8 cellular contexts compared by ENCODE assay signal in genomic region chr22:36528336-36528735, GRCh38. TPM values are rescaled to one million over a fixed set of nuclear protein-coding genes. Genes with fewer than 3 reads are reported as not detected.
DNase-seq lines count a peak whose midpoint lies in the region; ATAC-seq and TF ChIP-seq lines count a peak whose summit lies in the region.

No MANE protein-coding gene starts in this region.

- CTCF ChIA-PET in activated CD8-positive, alpha-beta T cell treated with anti-CD3 and anti-CD28 coated beads for 36 hours (lab: Charles Lee): interaction anchor here (1.1 to 1.3 kb wide), 4 partner anchors 16 to 52 kb away, joined by 3 to 9 read pairs (median 4); no protein-coding TSS in a partner anchor

- no peak for TF ChIP-seq CTCF in activated CD8-positive, alpha-beta T cell treated with anti-CD3 and anti-CD28 coated beads for 36 hours (IDR thresholded peaks at IDR 0.05)
- no peak for TF ChIP-seq CTCF in gastrocnemius medialis (IDR thresholded peaks at IDR 0.05 in 4 of 5, conservative IDR thresholded peaks at IDR 0.05 in 1 of 5)

- POLR2A ChIA-PET in activated CD8-positive, alpha-beta T cell treated with anti-CD3 and anti-CD28 coated beads for 36 hours (lab: Charles Lee): interaction anchor here (0.7 to 4.6 kb wide), 16 partner anchors 8 to 709 kb away, joined by 3 to 31 read pairs (median 6); partner anchors contain the start of genes FOXRED2 and TXN2

- H3K4me1 ChIP-seq in gastrocnemius medialis: peaks cover 11 to 12% of the 10 kb centered on the region in 2 donors

- H3K4me3 ChIP-seq in gastrocnemius medialis: peak overlapping the region; percentile 73 to 91 (median 80)

- no peaks in the 10 kb centered on the region for H3K27me3 ChIP-seq in gastrocnemius medialis

- H3K4me1 Mint-ChIP-seq in activated CD4-positive, alpha-beta T cell treated with anti-CD3 and anti-CD28 coated beads, Interleukin-2, amount 10 ng/mL, durations not matched to agents 24 days and 14 days: peaks cover 19% of the 10 kb centered on the region
- H3K4me1 Mint-ChIP-seq in activated CD8-positive, alpha-beta T cell treated with anti-CD3 and anti-CD28 coated beads for 36 hours (ENCODE audit: low read depth): peaks cover 20% of the 10 kb centered on the region

- peaks cover 4 to 26% of the 10 kb centered on the region in 2 donors for H3K36me3 ChIP-seq in gastrocnemius medialis

- no peaks in the 10 kb centered on the region for H3K9me3 Mint-ChIP-seq in activated CD4-positive, alpha-beta T cell treated with anti-CD3 and anti-CD28 coated beads, Interleukin-2, amount 10 ng/mL, durations not matched to agents 24 days and 14 days
- H3K9me3 Mint-ChIP-seq in activated CD8-positive, alpha-beta T cell treated with anti-CD3 and anti-CD28 coated beads for 36 hours: no peaks in the 10 kb centered on the region

- H3K27me3 Mint-ChIP-seq in activated CD4-positive, alpha-beta T cell treated with anti-CD3 and anti-CD28 coated beads, Interleukin-2, amount 10 ng/mL, durations not matched to agents 24 days and 14 days: peaks cover 3% of the 10 kb centered on the region
- no peaks in the 10 kb centered on the region for H3K27me3 Mint-ChIP-seq in activated CD8-positive, alpha-beta T cell treated with anti-CD3 and anti-CD28 coated beads for 36 hours

- no peaks in the 10 kb centered on the region for H3K9me3 ChIP-seq in gastrocnemius medialis

- H3K27ac ChIP-seq in gastrocnemius medialis: peak overlapping the region; percentile 88 to 97 (median 94)

- peak overlapping the region; percentile 93 for H3K4me3 Mint-ChIP-seq in activated CD4-positive, alpha-beta T cell treated with anti-CD3 and anti-CD28 coated beads, Interleukin-2, amount 10 ng/mL, durations not matched to agents 24 days and 14 days
- H3K4me3 Mint-ChIP-seq in activated CD8-positive, alpha-beta T cell treated with anti-CD3 and anti-CD28 coated beads for 36 hours: peak overlapping the region; percentile 92

- peak overlapping the region; percentile 99 for H3K27ac Mint-ChIP-seq in activated CD4-positive, alpha-beta T cell treated with anti-CD3 and anti-CD28 coated beads, Interleukin-2, amount 10 ng/mL, durations not matched to agents 24 days and 14 days
- peak overlapping the region; percentile 98 for H3K27ac Mint-ChIP-seq in activated CD8-positive, alpha-beta T cell treated with anti-CD3 and anti-CD28 coated beads for 36 hours

- intact Hi-C loops in activated CD4-positive, alpha-beta T cell treated with anti-CD3 and anti-CD28 coated beads, Interleukin-2, amount 10 ng/mL, durations not matched to agents 24 days and 14 days (cut with micrococcal nuclease): loop anchor here (10.0 kb wide), 1 partner anchor 74 kb away; no protein-coding TSS in a partner anchor
- intact Hi-C loops in activated CD8-positive, alpha-beta T cell treated with anti-CD3 and anti-CD28 coated beads for 36 hours (cut with micrococcal nuclease): no loop called here
- intact Hi-C loops in left cardiac atrium (cut with DNase I) (no loop called here), gastrocnemius medialis (cut with DNase I; ENCODE audit: low total_unique reads) (loop anchor here (2.0 kb wide), 1 partner anchor 22 kb away; the partner anchor contains the start of gene FOXRED2)

- no peak for TF ChIP-seq POLR2A in gastrocnemius medialis (IDR thresholded peaks at IDR 0.05)

- no peak for DNase-seq in activated CD4-positive, alpha-beta T cell treated with anti-CD3 and anti-CD28 coated beads, Interleukin-2, amount 10 ng/mL, durations not matched to agents 24 days and 14 days
- DNase-seq in activated CD4-positive, alpha-beta T cell treated with anti-CD3 and anti-CD28 coated beads, Interleukin-2, amount 50 U/mL, for 1 hour: no peak
- DNase-seq in activated CD8-positive, alpha-beta T cell treated with anti-CD3 and anti-CD28 coated beads for 36 hours: peak; percentile 25
- DNase-seq in left cardiac atrium: no peak
- peak in 1 of 2 donors; percentile 27 for DNase-seq in gastrocnemius medialis
- no peak for DNase-seq in NCI-H1930 (lab: John Stamatoyannopoulos, UW)
- DNase-seq in medulla oblongata (ENCODE audit: extremely low spot score): no peak
- DNase-seq in NCI-H345 (lab: John Stamatoyannopoulos, UW): no peak

- in situ Hi-C loops in gastrocnemius medialis (cut with MboI; ENCODE audit: low sequenced_read_pairs in 4 of 4): no loop called here

- H3K36me3 Mint-ChIP-seq in activated CD4-positive, alpha-beta T cell treated with anti-CD3 and anti-CD28 coated beads, Interleukin-2, amount 10 ng/mL, durations not matched to agents 24 days and 14 days (ENCODE audit: low read depth): peaks cover 49% of the 10 kb centered on the region
- peaks cover 52% of the 10 kb centered on the region for H3K36me3 Mint-ChIP-seq in activated CD8-positive, alpha-beta T cell treated with anti-CD3 and anti-CD28 coated beads for 36 hours (ENCODE audit: low read depth)

- no peak for ATAC-seq in activated CD8-positive, alpha-beta T cell treated with anti-CD3 and anti-CD28 coated beads for 36 hours
- ATAC-seq in left cardiac atrium: peak; percentile 7 to 23
- peak in 1 of 2 donors; percentile 8 for ATAC-seq in gastrocnemius medialis

RNA-seq across cellular contexts. Expression of gene EIF3D, which starts 0.6 kb away (rescaled TPM):
- total RNA-seq in activated CD4-positive, alpha-beta T cell treated with anti-CD3 and anti-CD28 coated beads, Interleukin-2, amount 10 ng/mL, durations not matched to agents 24 days and 14 days: 353 and 367 TPM in 2 replicates
- 100 to 1,000 TPM; 389 to 392 TPM for total RNA-seq in activated CD8-positive, alpha-beta T cell treated with anti-CD3 and anti-CD28 coated beads for 36 hours
- total RNA-seq in left cardiac atrium (10 to 100 TPM; 74.8 to 96.3 TPM), gastrocnemius medialis (100 to 1,000 TPM; 208 to 319 (median 290) TPM)

RNA-seq across cellular contexts. Expression of gene FOXRED2, which starts 21.5 kb away (rescaled TPM):
- 25.4 and 26.3 TPM in 2 replicates for total RNA-seq in activated CD4-positive, alpha-beta T cell treated with anti-CD3 and anti-CD28 coated beads, Interleukin-2, amount 10 ng/mL, durations not matched to agents 24 days and 14 days
- 10 to 100 TPM; 16.7 to 17.5 TPM for total RNA-seq in activated CD8-positive, alpha-beta T cell treated with anti-CD3 and anti-CD28 coated beads for 36 hours
- total RNA-seq in left cardiac atrium (1 to 10 TPM; 5.1 to 8.5 TPM), gastrocnemius medialis (10 to 100 TPM in 1 of 4 donors, 1 to 10 TPM in 3; 2.6 to 13.6 (median 5.1) TPM)

RNA-seq across cellular contexts. Expression of gene TXN2, which starts 46.9 kb away (rescaled TPM):
- 96.5 and 98.7 TPM in 2 replicates for total RNA-seq in activated CD4-positive, alpha-beta T cell treated with anti-CD3 and anti-CD28 coated beads, Interleukin-2, amount 10 ng/mL, durations not matched to agents 24 days and 14 days
- 100 to 1,000 TPM in 1 of 2 experiments, 10 to 100 TPM in 1; 96.5 to 101 TPM for total RNA-seq in activated CD8-positive, alpha-beta T cell treated with anti-CD3 and anti-CD28 coated beads for 36 hours
- total RNA-seq in left cardiac atrium: 10 to 100 TPM; 91.5 to 96.8 TPM
- total RNA-seq in gastrocnemius medialis: 100 to 1,000 TPM in 1 of 4 donors, 10 to 100 TPM in 3; 64.9 to 122 (median 86.0) TPM

Comparison
In these comparisons a context has a peak if more than half of its experiments do, and no peak if none do; other contexts are left out.
1. intact Hi-C loops: an anchor here in activated CD4-positive, alpha-beta T cell treated with anti-CD3 and anti-CD28 coated beads, Interleukin-2, amount 10 ng/mL, durations not matched to agents 24 days and 14 days (10.0 kb wide) and gastrocnemius medialis (2.0 kb wide); none called in activated CD8-positive, alpha-beta T cell treated with anti-CD3 and anti-CD28 coated beads for 36 hours and left cardiac atrium.